ENCODE assay signal across 8 cellular contexts in the genomic region with DNA sequence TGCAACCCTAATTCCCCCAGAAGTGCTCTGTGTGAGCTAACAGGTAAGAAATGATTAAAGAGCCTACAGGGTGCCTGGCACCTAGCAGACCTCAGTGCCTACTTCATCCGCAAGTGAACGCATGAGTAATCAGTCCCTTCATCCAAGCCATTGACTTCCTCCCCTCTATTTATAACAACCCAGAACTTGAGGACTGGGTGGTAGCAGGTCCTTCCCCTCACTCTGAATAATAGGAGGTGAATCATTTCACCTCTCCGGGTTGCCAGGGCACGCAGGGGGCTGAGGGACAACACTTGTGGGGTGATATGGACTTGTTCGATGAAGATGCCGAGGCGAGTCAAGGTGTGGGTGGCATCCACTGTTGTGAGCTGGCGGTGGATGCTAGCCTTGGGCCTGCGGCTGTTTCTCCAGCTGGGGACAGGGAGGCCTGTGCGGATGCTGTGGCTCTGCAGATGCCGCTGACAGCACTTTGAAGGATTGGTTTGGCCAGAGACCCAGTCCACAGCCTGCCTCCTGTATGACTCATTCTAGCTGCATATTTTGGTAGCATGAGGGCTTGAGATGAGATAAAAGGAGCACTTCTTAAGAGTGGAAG. TPM values are rescaled to one million over a fixed set of nuclear protein-coding genes. Genes with fewer than 3 reads are reported as not detected.
DNase-seq lines count a peak whose midpoint lies in the region; ATAC-seq and TF ChIP-seq lines count a peak whose summit lies in the region.

No MANE protein-coding gene starts in this region.

- no peaks in the 10 kb centered on the region for H3K36me3 ChIP-seq in SJCRH30

- H3K4me3 ChIP-seq in SJCRH30, result no peak overlapping the region

- no peaks in the 10 kb centered on the region for H3K9me3 ChIP-seq in SJCRH30 (replicated peaks)

- no peak overlapping the region for H3K27ac ChIP-seq in SJCRH30

- intact Hi-C loops in left cardiac atrium (cut with DNase I), result no loop called here

- H3K4me1 ChIP-seq in SJCRH30, result 0 out of 2 replicates have a peak, but pooled peaks cover 2% of the 10 kb centered on the region

- no peak for TF ChIP-seq POLR2A in erythroblast (IDR thresholded peaks at IDR 0.05; ENCODE audit: low read length)

- ATAC-seq in GM18520 (IDR thresholded peaks at IDR 0.05; ENCODE audit: unreplicated experiment) (peak; percentile 20), HG03066 (IDR thresholded peaks at IDR 0.05; ENCODE audit: low read depth, unreplicated experiment) (peak; percentile 50), left cardiac atrium (peak; percentile 78 to 91)

- H3K27me3 ChIP-seq in SJCRH30, result no peaks in the 10 kb centered on the region

- DNase-seq in SJCRH30, result peak; percentile 12 to 30
- peak; percentile 82 for DNase-seq in activated naive CD4-positive, alpha-beta T cell treated with anti-CD3 and anti-CD28 coated beads, Interleukin-2, amount 50 U/mL, for 16 hours
- DNase-seq in left cardiac atrium, result peak; percentile 67
- peak; percentile 64 to 70 for DNase-seq in stimulated activated CD4-positive, alpha-beta T cell treated with anti-CD3 and anti-CD28 coated beads, Interleukin-12 subunit alpha, Interleukin-12 subunit beta, amount 100 ng/mL, for 24 hours (ENCODE audit: low read depth in 2 of 2)
- no peak for DNase-seq in NCI-H1105 (lab: John Stamatoyannopoulos, UW)
- DNase-seq in erythroblast (lab: John Stamatoyannopoulos, UW), result no peak

RNA-seq across cellular contexts. Expression of a gene that starts 12.3 kb away (rescaled TPM):
- 0.10 TPM in 1 of 2 replicates, not detected in the other for total RNA-seq in SJCRH30 (2014; rRNA removed; shearing (Covaris generic))
- total RNA-seq in left cardiac atrium, result 10 to 100 TPM in 1 of 2 donors, 1 to 10 TPM in 1; 9.6 to 10.6 TPM

Comparison
In these comparisons a context has a peak if more than half of its experiments do, and no peak if none do; other contexts are left out.
1. ATAC-seq: peak in every context shown above with its lines; median percentile 84 in left cardiac atrium; 50 in HG03066; 20 in GM18520.
2. DNase-seq: peak in SJCRH30 (2 of 2), activated naive CD4-positive, alpha-beta T cell treated with anti-CD3 and anti-CD28 coated beads, Interleukin-2, amount 50 U/mL, for 16 hours (single experiment), left cardiac atrium (single experiment) and stimulated activated CD4-positive, alpha-beta T cell treated with anti-CD3 and anti-CD28 coated beads, Interleukin-12 subunit alpha, Interleukin-12 subunit beta, amount 100 ng/mL, for 24 hours (2 of 2); none in NCI-H1105 (single experiment) and erythroblast (0 of 2).